12 cellular contexts compared by ENCODE assay signal in genomic region chr1:31374511-31375196, GRCh38. TPM values are rescaled to one million over a fixed set of nuclear protein-coding genes. Genes with fewer than 3 reads are reported as not detected.
A peak's percentile ranks its signal among the peaks of the same experiment; 100 is the strongest.
DNase-seq lines count a peak whose midpoint lies in the region; ATAC-seq and TF ChIP-seq lines count a peak whose summit lies in the region.
"Had no signal": no experiment of that assay in that cellular context is flagged by ENCODE, and none has a peak within 500 bp of the region (broad histone marks: within the 10 kb centered on the region; RNA-seq: fewer than 3 reads in every experiment).

No MANE protein-coding gene starts in this region.

- intact Hi-C loops in adrenal gland (cut with DNase I) (no loop called here), left ventricle myocardium inferior (cut with micrococcal nuclease) (no loop called here)

- no peaks in the 10 kb centered on the region for H3K9me2 ChIP-seq in GM23338 (ENCODE audit: insufficient read depth)

- no peaks in the 10 kb centered on the region for H3K36me3 ChIP-seq in GM23338 (ENCODE audit: insufficient read depth)
- no peaks in the 10 kb centered on the region for H3K36me3 ChIP-seq in adrenal gland (replicated peaks in 1 of 2)
- H3K36me3 ChIP-seq in left ventricle myocardium inferior, result peaks cover 22% of the 10 kb centered on the region

- no peak overlapping the region for H3K4me3 Mint-ChIP-seq in GM23338

- H3K4me1 Mint-ChIP-seq in GM23338, result peaks cover 39% of the 10 kb centered on the region

- no peak overlapping the region for H3K27ac Mint-ChIP-seq in GM23338

- in situ Hi-C loops in KBM-7 (cut with MboI; ENCODE audit: low pct_unique_long_range_greater_than_20kb, low sequenced_read_pairs), result no loop called here

- DNase-seq in GM23338 (ENCODE audit: low spot score) (no peak), adrenal gland (peak; percentile 82 to 91 (median 88)), left ventricle myocardium inferior (peak; percentile 59), renal cortical epithelial cell (ENCODE audit: low read depth) (peak; percentile 53), COR-L47 (lab: John Stamatoyannopoulos, UW) (no peak), NCI-H2227 treated with DMSO at 0.1 percent for 48 hours (lab: John Stamatoyannopoulos, UW) (no peak), KBM-7 (no peak)
- DNase-seq: DMS153; effector CD8-positive, alpha-beta T cell; MV-4-11 had no signal

- no peak for TF ChIP-seq CTCF in GM23338 (conservative IDR thresholded peaks at IDR 0.05; ENCODE audit: low read depth in 2 of 2)
- TF ChIP-seq CTCF in adrenal gland (IDR thresholded peaks at IDR 0.05), result no peak
- TF ChIP-seq CTCF in left ventricle myocardium inferior (IDR thresholded peaks at IDR 0.05; ENCODE audit: borderline replicate concordance), result no peak

- H3K4me1 ChIP-seq in GM23338 (ENCODE audit: insufficient read depth) (peaks cover 35% of the 10 kb centered on the region), adrenal gland (replicated peaks in 1 of 2) (peaks cover 45 to 54% of the 10 kb centered on the region in 2 donors), left ventricle myocardium inferior (peaks cover 42% of the 10 kb centered on the region)

- no peaks in the 10 kb centered on the region for H3K79me2 ChIP-seq in GM23338 (replicated peaks; ENCODE audit: insufficient read depth)

- H3K27me3 Mint-ChIP-seq in GM23338 (ENCODE audit: insufficient read depth, low read depth, poor library complexity), result peaks cover 9% of the 10 kb centered on the region

- peak overlapping the region; percentile 81; the same call in 1 of the 2 replicates for H3K4me3 ChIP-seq in GM23338
- no peak overlapping the region for H3K4me3 ChIP-seq in adrenal gland
- no peak overlapping the region for H3K4me3 ChIP-seq in left ventricle myocardium inferior

- H3K4me2 ChIP-seq in GM23338, result peak overlapping the region; percentile 99

- WGBS in adrenal gland, 4 donors, result 54 to 65% (median 60%) methylated on average over 5 to 7 of the region's 7 CpGs

- H3K9me3 ChIP-seq in adrenal gland (replicated peaks in 1 of 3), result no peaks in the 10 kb centered on the region
- H3K9me3 ChIP-seq in left ventricle myocardium inferior (replicated peaks), result no peaks in the 10 kb centered on the region

- H4K20me1 ChIP-seq in GM23338 (replicated peaks; ENCODE audit: insufficient read depth), result no peaks in the 10 kb centered on the region

- peak in 1 of 2 donors; percentile 39 for TF ChIP-seq POLR2A in adrenal gland (IDR thresholded peaks at IDR 0.05)

- no peaks in the 10 kb centered on the region for H3K9me3 Mint-ChIP-seq in GM23338

- H3K27me3 ChIP-seq in GM23338 (ENCODE audit: insufficient read depth) (no peaks in the 10 kb centered on the region), adrenal gland (no peaks in the 10 kb centered on the region), left ventricle myocardium inferior (ENCODE audit: low read depth) (no peaks in the 10 kb centered on the region)

- H3K27ac ChIP-seq in GM23338 (ENCODE audit: low read depth) (no peak overlapping the region), adrenal gland (peak overlapping the region; percentile 75 to 93 (median 86)), left ventricle myocardium inferior (replicated peaks) (peak overlapping the region; percentile 96)

- H3F3A ChIP-seq in GM23338 (replicated peaks; ENCODE audit: low read depth), result peaks cover 18% of the 10 kb centered on the region; the same call in 1 of the 2 replicates

- H2AFZ ChIP-seq in GM23338, result no peak overlapping the region

- H3K36me3 Mint-ChIP-seq in GM23338 (ENCODE audit: low read depth), result no peaks in the 10 kb centered on the region

- ATAC-seq in GM23338 (no peak), GM21528 (IDR thresholded peaks at IDR 0.05; ENCODE audit: low FRiP score, unreplicated experiment) (no peak)

TF ChIP-seq in GM23338, 12 proteins besides CTCF, POLR2A, EP300 and RAD21 (continues in another document):
- TF ChIP-seq EZH2phosphoT487 (IDR thresholded peaks at IDR 0.05; ENCODE audit: unreplicated experiment) (no peak), JUNB (IDR thresholded peaks at IDR 0.05; ENCODE audit: unreplicated experiment) (no peak), POLR2AphosphoS5 (IDR thresholded peaks at IDR 0.05; ENCODE audit: low read depth) (no peak), STAT1 (IDR thresholded peaks at IDR 0.05; ENCODE audit: unreplicated experiment) (no peak), ZNF114 (CRISPR knock-in tag; IDR thresholded peaks at IDR 0.05) (no peak), ZNF462 (CRISPR knock-in tag; IDR thresholded peaks at IDR 0.05) (no peak), CREB1 (CRISPR knock-in tag; IDR thresholded peaks at IDR 0.05; ENCODE audit: low read depth) (no peak), ZNF331 (CRISPR knock-in tag; IDR thresholded peaks at IDR 0.05; ENCODE audit: low read depth) (no peak), NANOG (IDR thresholded peaks at IDR 0.05; ENCODE audit: borderline replicate concordance) (no peak)

RNA-seq across cellular contexts. Expression of gene FABP3, which starts 1.8 kb away (rescaled TPM):
- 19.3 and 27.9 TPM in 2 replicates for total RNA-seq in GM23338 (2014; rRNA removed; shearing (Covaris generic))
- polyA plus RNA-seq in GM23338 (2016; fragmentation: Nextera tagmentation; extraction: Ambion mirVana) (50.0 and 50.2 TPM in 2 replicates), adrenal gland (100 to 1,000 TPM in 2 of 3 donors, 10 to 100 TPM in 1; 56.7 to 233 (median 125) TPM)
- total RNA-seq in adrenal gland (10 to 100 TPM; 23.8 to 87.9 (median 49.3) TPM), left ventricle myocardium inferior (4,737 TPM), renal cortical epithelial cell (11.3 and 74.1 TPM in 2 replicates)
- total RNA-seq: SK-MEL-5 had no signal

RNA-seq across cellular contexts. Expression of gene SERINC2, which starts 38.4 kb away (rescaled TPM):
- total RNA-seq in GM23338 (2014; rRNA removed; shearing (Covaris generic)), result 18.8 and 20.5 TPM in 2 replicates
- polyA plus RNA-seq in GM23338 (2016; fragmentation: Nextera tagmentation; extraction: Ambion mirVana) (22.5 and 23.3 TPM in 2 replicates), adrenal gland (10 to 100 TPM in 2 of 3 donors, 1 to 10 TPM in 1; 8.3 to 34.0 (median 19.7) TPM)
- total RNA-seq in adrenal gland (10 to 100 TPM; 12.5 to 35.8 (median 20.6) TPM), left ventricle myocardium inferior (1.6 TPM), renal cortical epithelial cell (16.5 and 38.6 TPM in 2 replicates)

Comparison
In these comparisons a context has a peak if more than half of its experiments do, and no peak if none do; other contexts are left out.
1. DNase-seq: peak in adrenal gland (7 of 7), left ventricle myocardium inferior (single experiment) and renal cortical epithelial cell (single experiment); none in GM23338 (single experiment), COR-L47 (single experiment), NCI-H2227 treated with DMSO at 0.1 percent for 48 hours (single experiment) and KBM-7 (single experiment).
2. RNA of gene FABP3, which starts 1.8 kb away (total RNA-seq): 4,737 TPM in left ventricle myocardium inferior (single experiment); 23.8 to 87.9 TPM in adrenal gland, 19.3 to 27.9 TPM in GM23338 and 11.3 to 74.1 TPM in renal cortical epithelial cell; every median in the first group is over 10 times any median in the second.